Comparison of ENCODE assay signal across 10 cellular contexts in genomic region chr5:95087819-95088317, GRCh38.
DNase-seq lines count a peak whose midpoint lies in the region; ATAC-seq and TF ChIP-seq lines count a peak whose summit lies in the region.
"Had no signal": no experiment of that assay in that cellular context is flagged by ENCODE, and none has a peak within 500 bp of the region (broad histone marks: within the 10 kb centered on the region; RNA-seq: fewer than 3 reads in every experiment).

No MANE protein-coding gene starts in this region.

- DNase-seq in GM10266 (ENCODE audit: extremely low spot score) (peak; percentile 18), fibroblast of gingiva (ENCODE audit: low read depth) (peak; percentile 15), DMS 273 (lab: John Stamatoyannopoulos, UW; ENCODE audit: unreplicated experiment) (no peak), NCI-H2196 (lab: John Stamatoyannopoulos, UW; ENCODE audit: unreplicated experiment) (no peak), HuH-7 (ENCODE audit: low spot score) (no peak), BE2C (no peak)
- DNase-seq: DMS79 treated with DMSO at 0.1 percent for 48 hours had no signal

- H3K4me3 ChIP-seq in BE2C (ENCODE audit: low read depth, low read length), result no peak overlapping the region

- no peaks in the 10 kb centered on the region for H3K4me1 ChIP-seq in BE2C

- TF ChIP-seq CTCF in GM10266 (IDR thresholded peaks at IDR 0.05; ENCODE audit: control insufficient read depth, insufficient read depth, low read depth, missing control alignments) (no peak), BE2C (IDR thresholded peaks at IDR 0.05; ENCODE audit: low read depth, low read length) (no peak)

- H3K9me3 ChIP-seq in BE2C, result no peaks in the 10 kb centered on the region; the same call in 1 of the 2 replicates

- no peaks in the 10 kb centered on the region for H3K36me3 ChIP-seq in BE2C

- ATAC-seq in GM19463 (IDR thresholded peaks at IDR 0.05; ENCODE audit: unreplicated experiment), result peak; percentile 89
- ATAC-seq in HG03139 (IDR thresholded peaks at IDR 0.05; ENCODE audit: unreplicated experiment), result peak; percentile 62
- ATAC-seq: left lobe of liver had no signal

- no peaks in the 10 kb centered on the region; the same call in 1 of the 2 replicates for H3K27me3 ChIP-seq in BE2C

Comparison
In these comparisons a context has a peak if more than half of its experiments do, and no peak if none do; other contexts are left out.
1. DNase-seq: peak in GM10266 (single experiment) and fibroblast of gingiva (single experiment); none in DMS 273 (single experiment), NCI-H2196 (single experiment), HuH-7 (single experiment) and BE2C (single experiment).